Comparison of ENCODE assay signal across 8 cellular contexts in genomic region chr6:6610031-6610591, GRCh38. TPM values are rescaled to one million over a fixed set of nuclear protein-coding genes. Genes with fewer than 3 reads are reported as not detected.
DNase-seq lines count a peak whose midpoint lies in the region; ATAC-seq and TF ChIP-seq lines count a peak whose summit lies in the region.

No MANE protein-coding gene starts in this region.

- intact Hi-C loops in activated naive CD4-positive, alpha-beta T cell treated with anti-CD3 and anti-CD28 coated beads for 36 hours (cut with micrococcal nuclease) = loop anchor here (1.0 kb wide), 3 partner anchors 14 to 50 kb away; partner anchors contain the start of gene LY86

- H3K36me3 Mint-ChIP-seq in activated naive CD4-positive, alpha-beta T cell treated with anti-CD3 and anti-CD28 coated beads for 36 hours (ENCODE audit: low read depth) = peaks cover 3% of the 10 kb centered on the region

- H3K27me3 Mint-ChIP-seq in activated naive CD4-positive, alpha-beta T cell treated with anti-CD3 and anti-CD28 coated beads for 36 hours (ENCODE audit: low read depth) = no peaks in the 10 kb centered on the region

- no peak overlapping the region for H3K27ac ChIP-seq in coronary artery
- H3K27ac ChIP-seq in RWPE1 = no peak overlapping the region

- DNase-seq in GM10266 (ENCODE audit: extremely low spot score) (peak; percentile 76), GM20000 (ENCODE audit: low spot score) (peak; percentile 86), coronary artery (ENCODE audit: low spot score) (no peak), occipital lobe (lab: John Stamatoyannopoulos, UW) (no peak), RWPE1 (ENCODE audit: low spot score) (no peak), DMS53 treated with DMSO at 0.1 percent for 48 hours (lab: John Stamatoyannopoulos, UW; ENCODE audit: unreplicated experiment) (no peak)
- DNase-seq in activated naive CD4-positive, alpha-beta T cell treated with anti-CD3 and anti-CD28 coated beads for 36 hours = peak; percentile 73

- H3K4me3 ChIP-seq in coronary artery = no peak overlapping the region

- H3K9me3 Mint-ChIP-seq in activated naive CD4-positive, alpha-beta T cell treated with anti-CD3 and anti-CD28 coated beads for 36 hours = no peaks in the 10 kb centered on the region

- peak overlapping the region; percentile 83 for H3K27ac Mint-ChIP-seq in activated naive CD4-positive, alpha-beta T cell treated with anti-CD3 and anti-CD28 coated beads for 36 hours

- peak overlapping the region; percentile 5 for H3K4me3 Mint-ChIP-seq in activated naive CD4-positive, alpha-beta T cell treated with anti-CD3 and anti-CD28 coated beads for 36 hours

- peak; percentile 77 for ATAC-seq in HG03469 (IDR thresholded peaks at IDR 0.05; ENCODE audit: unreplicated experiment)

- CTCF ChIA-PET in activated naive CD4-positive, alpha-beta T cell treated with anti-CD3 and anti-CD28 coated beads for 36 hours (lab: Charles Lee) = interaction anchor here (0.9 to 2.3 kb wide), 7 partner anchors 18 to 67 kb away, joined by 3 to 9 read pairs (median 3); partner anchors contain the start of gene LY86
- CTCF ChIA-PET in RWPE1 (lab: Yijun Ruan, JAX) = no interaction called here

- H3K4me1 Mint-ChIP-seq in activated naive CD4-positive, alpha-beta T cell treated with anti-CD3 and anti-CD28 coated beads for 36 hours (ENCODE audit: low read depth) = peaks cover 57% of the 10 kb centered on the region

- POLR2A ChIA-PET in RWPE1 (lab: Yijun Ruan, JAX; ENCODE audit: low non-redundant PET) = no interaction called here

- TF ChIP-seq CTCF in GM10266 (IDR thresholded peaks at IDR 0.05; ENCODE audit: control insufficient read depth, insufficient read depth, low read depth, missing control alignments) (no peak), GM20000 (IDR thresholded peaks at IDR 0.05; ENCODE audit: extremely low read depth, missing control alignments) (no peak), coronary artery (IDR thresholded peaks at IDR 0.05) (no peak), RWPE1 (conservative IDR thresholded peaks at IDR 0.05; ENCODE audit: low read depth) (no peak)

RNA-seq across cellular contexts. Expression of gene LY86, which starts 21.6 kb away (rescaled TPM):
- 1 to 10 TPM; 1.8 to 2.0 TPM for total RNA-seq in activated naive CD4-positive, alpha-beta T cell treated with anti-CD3 and anti-CD28 coated beads for 36 hours
- total RNA-seq in occipital lobe = 2.2 TPM

Comparison
In these comparisons a context has a peak if more than half of its experiments do, and no peak if none do; other contexts are left out.
1. DNase-seq: peak in GM10266 (single experiment), GM20000 (single experiment) and activated naive CD4-positive, alpha-beta T cell treated with anti-CD3 and anti-CD28 coated beads for 36 hours (single experiment); none in coronary artery (single experiment), occipital lobe (single experiment), RWPE1 (single experiment) and DMS53 treated with DMSO at 0.1 percent for 48 hours (single experiment).